Comparison of ENCODE assay signal across 37 cellular contexts in genomic region chrX:73863268-73863667, GRCh38. TPM values are rescaled to one million over a fixed set of nuclear protein-coding genes. Genes with fewer than 3 reads are reported as not detected.
"Had no signal": no experiment of that assay in that cellular context is flagged by ENCODE, and none has a peak within 500 bp of the region (broad histone marks: within the 10 kb centered on the region; RNA-seq: fewer than 3 reads in every experiment).

No MANE protein-coding gene starts in this region.

- H3K27ac Mint-ChIP-seq: activated CD4-positive, alpha-beta memory T cell treated with anti-CD3 and anti-CD28 coated beads for 36 hours; activated CD4-positive, alpha-beta T cell treated with anti-CD3 and anti-CD28 coated beads for 36 hours; activated CD4-positive, alpha-beta T cell treated with anti-CD3 and anti-CD28 coated beads, Interleukin-2, amount 10 ng/mL, durations not matched to agents 24 days and 14 days; activated CD8-positive, alpha-beta memory T cell treated with anti-CD3 and anti-CD28 coated beads, Interleukin-2, amount 10 ng/mL, durations not matched to agents 7 days and 5 days; activated CD8-positive, alpha-beta T cell treated with anti-CD3 and anti-CD28 coated beads, Interleukin-2, amount 10 ng/mL, durations not matched to agents 7 days and 5 days; activated naive CD4-positive, alpha-beta T cell treated with anti-CD3 and anti-CD28 coated beads for 36 hours; activated naive CD4-positive, alpha-beta T cell treated with anti-CD3 and anti-CD28 coated beads, Interleukin-2, amount 50 U/mL, for 24 hours; activated naive CD8-positive, alpha-beta T cell treated with anti-CD3 and anti-CD28 coated beads for 36 hours; activated naive CD8-positive, alpha-beta T cell treated with anti-CD3 and anti-CD28 coated beads, Interleukin-2, amount 50 U/mL, for 24 hours; activated T-helper 1 cell treated with anti-CD3 and anti-CD28 coated beads, Interleukin-12 subunit alpha, Interleukin-12 subunit beta, Interleukin-2, Interleukin-4 antibody, amounts not matched to agents 30 ng/mL and 10 ng/mL and 1 ng/mL, durations not matched to agents 14 hours and 24 hours and 36 hours; activated T-helper 2 cell treated with anti-CD3 and anti-CD28 coated beads, Interferon-gamma antibody, Interleukin-2, Interleukin-4, amounts not matched to agents 10 μg/mL and 5 μg/mL and 100 μg/mL, durations not matched to agents 14 hours and 24 hours and 36 hours; brain; T-helper 17 cell; T-helper 2 cell treated with Interferon-gamma antibody and Interleukin-4, amounts not matched to agents 5 μg/mL and 100 μg/mL, for 36 hours had no signal

- H3K9me3 Mint-ChIP-seq: activated CD4-positive, alpha-beta T cell treated with anti-CD3 and anti-CD28 coated beads, Interleukin-2, amount 10 ng/mL, durations not matched to agents 24 days and 14 days; activated naive CD4-positive, alpha-beta T cell treated with anti-CD3 and anti-CD28 coated beads, Interleukin-2, amount 50 U/mL, for 24 hours; activated naive CD8-positive, alpha-beta T cell treated with anti-CD3 and anti-CD28 coated beads for 36 hours; activated naive CD8-positive, alpha-beta T cell treated with anti-CD3 and anti-CD28 coated beads, Interleukin-2, amount 50 U/mL, for 24 hours; activated T-helper 1 cell treated with anti-CD3 and anti-CD28 coated beads, Interleukin-12 subunit alpha, Interleukin-12 subunit beta, Interleukin-2, Interleukin-4 antibody, amounts not matched to agents 30 ng/mL and 10 ng/mL and 1 ng/mL, durations not matched to agents 14 hours and 24 hours and 36 hours; activated T-helper 2 cell treated with anti-CD3 and anti-CD28 coated beads, Interferon-gamma antibody, Interleukin-2, Interleukin-4, amounts not matched to agents 10 μg/mL and 5 μg/mL and 100 μg/mL, durations not matched to agents 14 hours and 24 hours and 36 hours; T-helper 2 cell treated with Interferon-gamma antibody and Interleukin-4, amounts not matched to agents 5 μg/mL and 100 μg/mL, for 36 hours had no signal

- H3K36me3 Mint-ChIP-seq: activated CD4-positive, alpha-beta memory T cell treated with anti-CD3 and anti-CD28 coated beads for 36 hours; activated CD8-positive, alpha-beta memory T cell treated with anti-CD3 and anti-CD28 coated beads, Interleukin-2, amount 10 ng/mL, durations not matched to agents 7 days and 5 days; activated naive CD4-positive, alpha-beta T cell treated with anti-CD3 and anti-CD28 coated beads, Interleukin-2, amount 50 U/mL, for 24 hours; activated naive CD8-positive, alpha-beta T cell treated with anti-CD3 and anti-CD28 coated beads for 36 hours; brain had no signal

- H3K36me3 ChIP-seq: adrenal gland, ascending aorta, breast epithelium, cardiac muscle cell, colonic mucosa, esophagus muscularis mucosa, gastroesophageal sphincter had no signal

- DNase-seq: activated CD4-positive, alpha-beta memory T cell treated with anti-CD3 and anti-CD28 coated beads for 36 hours; activated CD4-positive, alpha-beta T cell treated with anti-CD3 and anti-CD28 coated beads for 36 hours; activated CD4-positive, alpha-beta T cell treated with anti-CD3 and anti-CD28 coated beads, Interleukin-2, amount 10 ng/mL, durations not matched to agents 24 days and 14 days; activated CD4-positive, CD25-positive, alpha-beta regulatory T cell; activated CD4-positive, CD25-positive, alpha-beta regulatory T cell treated with anti-CD3 and anti-CD28 coated beads, Interleukin-2, amount 50 U/mL, for 72 hours; activated CD8-positive, alpha-beta memory T cell treated with anti-CD3 and anti-CD28 coated beads, Interleukin-2, amount 10 ng/mL, durations not matched to agents 7 days and 5 days; activated CD8-positive, alpha-beta memory T cell treated with anti-CD3 and anti-CD28 coated beads, Interleukin-2, amount 50 U/mL, for 4 hours; activated CD8-positive, alpha-beta T cell treated with anti-CD3 and anti-CD28 coated beads, Interleukin-2, amount 10 ng/mL, durations not matched to agents 7 days and 5 days; activated effector memory CD4-positive, alpha-beta T cell treated with anti-CD3 and anti-CD28 coated beads, Interleukin-2, amount 50 U/mL, for 16 hours; activated naive CD4-positive, alpha-beta T cell treated with anti-CD3 and anti-CD28 coated beads for 36 hours; activated naive CD8-positive, alpha-beta T cell treated with anti-CD3 and anti-CD28 coated beads for 36 hours; activated naive CD8-positive, alpha-beta T cell treated with anti-CD3 and anti-CD28 coated beads, Interleukin-2, amount 50 U/mL, for 24 hours; activated T-cell treated with anti-CD3 and anti-CD28 coated beads, Interleukin-2, amount 50 U/mL, for 1 hour; activated T-cell treated with anti-CD3 and anti-CD28 coated beads, Interleukin-2, amount 50 U/mL, for 48 hours; adrenal gland; amygdala; central memory CD4-positive, alpha-beta T cell; cerebellar nuclear complex; colonic mucosa; effector CD8-positive, alpha-beta T cell; foreskin melanocyte; T-helper 1 cell; T-helper 17 cell had no signal

- H3K4me3 ChIP-seq: adrenal gland, ascending aorta, breast epithelium, cardiac muscle cell, colonic mucosa, esophagus muscularis mucosa, gastroesophageal sphincter had no signal

- FAIRE-seq: endometrium, endothelial cell of umbilical vein had no signal

- H3K27me3 ChIP-seq: ascending aorta, cardiac muscle cell, colonic mucosa, esophagus muscularis mucosa, gastroesophageal sphincter had no signal

- H3K4me1 Mint-ChIP-seq: activated CD4-positive, alpha-beta T cell treated with anti-CD3 and anti-CD28 coated beads for 36 hours; activated CD4-positive, alpha-beta T cell treated with anti-CD3 and anti-CD28 coated beads, Interleukin-2, amount 10 ng/mL, durations not matched to agents 24 days and 14 days; activated CD8-positive, alpha-beta memory T cell treated with anti-CD3 and anti-CD28 coated beads, Interleukin-2, amount 10 ng/mL, durations not matched to agents 7 days and 5 days; activated naive CD4-positive, alpha-beta T cell treated with anti-CD3 and anti-CD28 coated beads, Interleukin-2, amount 50 U/mL, for 24 hours; activated naive CD8-positive, alpha-beta T cell treated with anti-CD3 and anti-CD28 coated beads for 36 hours; activated naive CD8-positive, alpha-beta T cell treated with anti-CD3 and anti-CD28 coated beads, Interleukin-2, amount 50 U/mL, for 24 hours; brain; T-helper 17 cell had no signal

- H3K9me3 ChIP-seq: adrenal gland, ascending aorta, colonic mucosa, gastroesophageal sphincter had no signal

- H3K4me1 ChIP-seq: adrenal gland, ascending aorta, breast epithelium, colonic mucosa, esophagus muscularis mucosa, gastroesophageal sphincter had no signal

- H3K27ac ChIP-seq: adrenal gland, ascending aorta, breast epithelium, cardiac muscle cell, colonic mucosa, esophagus muscularis mucosa, gastroesophageal sphincter had no signal

- H3K4me3 Mint-ChIP-seq: activated CD4-positive, alpha-beta memory T cell treated with anti-CD3 and anti-CD28 coated beads for 36 hours; activated CD4-positive, alpha-beta T cell treated with anti-CD3 and anti-CD28 coated beads for 36 hours; activated CD4-positive, alpha-beta T cell treated with anti-CD3 and anti-CD28 coated beads, Interleukin-2, amount 10 ng/mL, durations not matched to agents 24 days and 14 days; activated CD8-positive, alpha-beta memory T cell treated with anti-CD3 and anti-CD28 coated beads, Interleukin-2, amount 10 ng/mL, durations not matched to agents 7 days and 5 days; activated CD8-positive, alpha-beta T cell treated with anti-CD3 and anti-CD28 coated beads, Interleukin-2, amount 10 ng/mL, durations not matched to agents 7 days and 5 days; activated naive CD4-positive, alpha-beta T cell treated with anti-CD3 and anti-CD28 coated beads for 36 hours; activated naive CD4-positive, alpha-beta T cell treated with anti-CD3 and anti-CD28 coated beads, Interleukin-2, amount 50 U/mL, for 24 hours; activated naive CD8-positive, alpha-beta T cell treated with anti-CD3 and anti-CD28 coated beads for 36 hours; activated naive CD8-positive, alpha-beta T cell treated with anti-CD3 and anti-CD28 coated beads, Interleukin-2, amount 50 U/mL, for 24 hours; activated T-helper 1 cell treated with anti-CD3 and anti-CD28 coated beads, Interleukin-12 subunit alpha, Interleukin-12 subunit beta, Interleukin-2, Interleukin-4 antibody, amounts not matched to agents 30 ng/mL and 10 ng/mL and 1 ng/mL, durations not matched to agents 14 hours and 24 hours and 36 hours; brain; T-helper 17 cell; T-helper 2 cell treated with Interferon-gamma antibody and Interleukin-4, amounts not matched to agents 5 μg/mL and 100 μg/mL, for 36 hours had no signal

- ATAC-seq: activated CD4-positive, alpha-beta T cell treated with anti-CD3 and anti-CD28 coated beads for 36 hours; activated CD8-positive, alpha-beta memory T cell treated with anti-CD3 and anti-CD28 coated beads, Interleukin-2, amount 10 ng/mL, durations not matched to agents 7 days and 5 days; activated CD8-positive, alpha-beta T cell treated with anti-CD3 and anti-CD28 coated beads, Interleukin-2, amount 10 ng/mL, durations not matched to agents 7 days and 5 days; activated naive CD8-positive, alpha-beta T cell treated with anti-CD3 and anti-CD28 coated beads, Interleukin-2, amount 50 U/mL, for 24 hours; T-helper 17 cell had no signal

- H3K27me3 Mint-ChIP-seq: activated CD4-positive, alpha-beta memory T cell treated with anti-CD3 and anti-CD28 coated beads for 36 hours; activated CD4-positive, alpha-beta T cell treated with anti-CD3 and anti-CD28 coated beads for 36 hours; activated CD4-positive, alpha-beta T cell treated with anti-CD3 and anti-CD28 coated beads, Interleukin-2, amount 10 ng/mL, durations not matched to agents 24 days and 14 days; activated CD8-positive, alpha-beta memory T cell treated with anti-CD3 and anti-CD28 coated beads, Interleukin-2, amount 10 ng/mL, durations not matched to agents 7 days and 5 days; activated naive CD4-positive, alpha-beta T cell treated with anti-CD3 and anti-CD28 coated beads, Interleukin-2, amount 50 U/mL, for 24 hours; activated naive CD8-positive, alpha-beta T cell treated with anti-CD3 and anti-CD28 coated beads for 36 hours; activated naive CD8-positive, alpha-beta T cell treated with anti-CD3 and anti-CD28 coated beads, Interleukin-2, amount 50 U/mL, for 24 hours; T-helper 17 cell had no signal

RNA-seq across cellular contexts. Expression of gene XIST, which starts 10.8 kb away (rescaled TPM):
- total RNA-seq: activated CD4-positive, alpha-beta memory T cell treated with anti-CD3 and anti-CD28 coated beads for 36 hours; activated CD4-positive, alpha-beta T cell treated with anti-CD3 and anti-CD28 coated beads for 36 hours; activated CD4-positive, alpha-beta T cell treated with anti-CD3 and anti-CD28 coated beads, Interleukin-2, amount 10 ng/mL, durations not matched to agents 24 days and 14 days; activated CD8-positive, alpha-beta memory T cell treated with anti-CD3 and anti-CD28 coated beads for 36 hours; activated CD8-positive, alpha-beta memory T cell treated with anti-CD3 and anti-CD28 coated beads, Interleukin-2, amount 10 ng/mL, durations not matched to agents 7 days and 5 days; activated CD8-positive, alpha-beta T cell treated with anti-CD3 and anti-CD28 coated beads, Interleukin-2, amount 10 ng/mL, durations not matched to agents 7 days and 5 days; activated naive CD4-positive, alpha-beta T cell treated with anti-CD3 and anti-CD28 coated beads for 36 hours; activated naive CD8-positive, alpha-beta T cell treated with anti-CD3 and anti-CD28 coated beads for 36 hours; activated T-helper 1 cell treated with anti-CD3 and anti-CD28 coated beads, Interleukin-12 subunit alpha, Interleukin-12 subunit beta, Interleukin-2, Interleukin-4 antibody, amounts not matched to agents 30 ng/mL and 10 ng/mL and 1 ng/mL, durations not matched to agents 14 hours and 24 hours and 36 hours; activated T-helper 2 cell treated with anti-CD3 and anti-CD28 coated beads, Interferon-gamma antibody, Interleukin-2, Interleukin-4, amounts not matched to agents 10 μg/mL and 5 μg/mL and 100 μg/mL, durations not matched to agents 14 hours and 24 hours and 36 hours; cardiac muscle cell; epithelial cell of proximal tubule; T-helper 17 cell had no signal
- polyA plus RNA-seq: cardiac muscle cell had no signal
